9 cellular contexts compared by ENCODE assay signal in the genomic region with DNA sequence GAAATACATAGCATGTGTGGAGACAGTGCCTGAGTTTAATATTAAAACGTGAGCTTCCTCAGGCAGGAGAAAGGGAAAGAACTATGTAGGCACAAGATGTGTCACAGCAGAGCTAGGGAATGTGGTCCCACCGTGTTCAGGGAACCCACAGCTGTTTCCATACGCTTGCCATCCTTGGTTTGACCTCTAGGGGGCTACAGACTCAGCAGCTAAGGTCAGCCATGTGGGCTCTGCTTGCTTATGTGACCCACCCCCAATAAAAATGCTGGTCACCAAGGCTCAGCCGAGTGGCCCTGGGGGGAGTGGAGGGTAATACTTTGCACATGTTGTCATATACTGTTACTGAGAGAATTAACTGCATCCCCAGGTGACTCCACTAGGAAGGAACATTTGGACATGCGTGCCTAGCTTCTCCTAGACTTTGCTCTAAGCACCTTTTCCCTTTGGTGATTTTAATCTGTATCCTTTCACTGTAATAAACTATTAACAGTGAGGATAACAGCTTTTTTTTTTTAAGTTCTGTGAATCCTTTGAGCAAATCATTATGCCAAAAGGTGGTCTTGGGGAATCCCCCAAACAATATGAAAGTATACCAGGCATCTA. TPM values are rescaled to one million over a fixed set of nuclear protein-coding genes. Genes with fewer than 3 reads are reported as not detected.
A peak's percentile ranks its signal among the peaks of the same experiment; 100 is the strongest.
DNase-seq lines count a peak whose midpoint lies in the region; ATAC-seq, FAIRE-seq and TF ChIP-seq lines count a peak whose summit lies in the region.
"Had no signal": no experiment of that assay in that cellular context is flagged by ENCODE, and none has a peak within 500 bp of the region (broad histone marks: within the 10 kb centered on the region; RNA-seq: fewer than 3 reads in every experiment).

No MANE protein-coding gene starts in this region.

- H3K4me1 ChIP-seq in HCT116 (ENCODE audit: control insufficient read depth in 1 of 2, insufficient read depth in 2 of 2, low read length in 2 of 2) (peaks cover 4 to 18% of the 10 kb centered on the region in 2 experiments), K562 (replicated peaks in 1 of 2; ENCODE audit: control insufficient read depth in 2 of 2, insufficient read depth in 2 of 2, low read length in 2 of 2) (peaks cover 3 to 6% of the 10 kb centered on the region in 2 experiments; a peak in 4 of 5 replicates)

- no peak overlapping the region for H3K4me2 ChIP-seq in HCT116 (ENCODE audit: low read length)
- no peak overlapping the region for H3K4me2 ChIP-seq in K562 (ENCODE audit: insufficient read depth, low read length)

- no peaks in the 10 kb centered on the region for H3K9me2 ChIP-seq in HCT116 (ENCODE audit: insufficient read depth)

- H3K79me2 ChIP-seq in HCT116 (ENCODE audit: insufficient read depth, low read length) = peaks cover 22% of the 10 kb centered on the region
- peaks cover 18% of the 10 kb centered on the region for H3K79me2 ChIP-seq in K562 (ENCODE audit: control insufficient read depth, insufficient read depth, low read length)

- H3K9ac ChIP-seq in HCT116 (ENCODE audit: low read length) = no peak overlapping the region
- H3K9ac ChIP-seq in SK-N-MC (ENCODE audit: insufficient read length) = no peak overlapping the region
- peak overlapping the region in 1 of 2 experiments; percentile 8; a peak in 1 of 4 replicates for H3K9ac ChIP-seq in K562 (ENCODE audit: insufficient read depth in 1 of 2, low read depth in 2 of 2, low read length in 2 of 2)

- H2AFZ ChIP-seq in HCT116 (ENCODE audit: low read depth, low read length, poor library complexity, severe bottlenecking) (no peak overlapping the region), K562 (ENCODE audit: low read depth, low read length) (peak overlapping the region; percentile 7; the same call in 1 of the 2 replicates)

- no peak for TF ChIP-seq EP300 in K562 (IDR thresholded peaks at IDR 0.05; ENCODE audit: low read length)

- H3K4me3 ChIP-seq in HCT116 (replicated peaks in 1 of 2; ENCODE audit: low read depth in 1 of 2, low read length in 2 of 2) (no peak overlapping the region), SK-N-MC (no peak overlapping the region), K562 (no peak overlapping the region)

- H3K27ac ChIP-seq in HCT116 (ENCODE audit: low read depth, low read length) = no peak overlapping the region
- H3K27ac ChIP-seq in SK-N-MC = no peak overlapping the region
- no peak overlapping the region for H3K27ac ChIP-seq in K562 (ENCODE audit: extremely low read depth, low read depth, low read length)

- H3K27me3 ChIP-seq in HCT116 (ENCODE audit: insufficient read depth, low read length) = no peaks in the 10 kb centered on the region
- H3K27me3 ChIP-seq in K562 (ENCODE audit: control insufficient read depth in 2 of 2, insufficient read depth in 2 of 2, low read length in 2 of 2) = no peaks in the 10 kb centered on the region

- peak; percentile 21 for ATAC-seq in HCT116
- peak; percentile 53 for ATAC-seq in K562
- ATAC-seq in HG03565 (IDR thresholded peaks at IDR 0.05; ENCODE audit: unreplicated experiment) = no peak

- TF ChIP-seq CTCF in HCT116 (IDR thresholded peaks at IDR 0.05 in 2 of 3, conservative IDR thresholded peaks at IDR 0.05 in 1 of 3; ENCODE audit: borderline replicate concordance in 1 of 3, insufficient read depth in 1 of 3, low read depth in 2 of 3, low read length in 2 of 3) (peak; percentile 15 to 90 (median 85); a peak in 4 of 6 replicates), K562 (IDR thresholded peaks at IDR 0.05 in 2 of 3, conservative IDR thresholded peaks at IDR 0.05 in 1 of 3; ENCODE audit: insufficient read depth in 2 of 3, low read depth in 1 of 3, low read length in 3 of 3) (peak; percentile 71 to 91 (median 72))

- TF ChIP-seq RAD21 in HCT116 (IDR thresholded peaks at IDR 0.05; ENCODE audit: low read depth) (peak; percentile 23; the same call in 1 of the 2 replicates), K562 (CRISPR knock-in tag; conservative IDR thresholded peaks at IDR 0.05 in 1 of 2, IDR thresholded peaks at IDR 0.05 in 1 of 2) (peak in 1 of 2 experiments; percentile 59; a peak in 1 of 4 replicates)

- BruUV-seq in HCT116 (replicated peaks; lab: Mats Ljungman, UMichigan) (no TSS peak), K562 (replicated peaks; lab: Mats Ljungman, UMichigan) (no TSS peak)

- FAIRE-seq in K562 (lab: Jason Lieb, UNC) = no peak
- FAIRE-seq: A204.1 had no signal

- H4K20me1 ChIP-seq in HCT116 (ENCODE audit: insufficient read depth) (no peaks in the 10 kb centered on the region), K562 (replicated peaks; ENCODE audit: control insufficient read depth, insufficient read depth, low read length) (no peaks in the 10 kb centered on the region)

- in situ Hi-C loops in K562 (cut with MboI) = no loop called here

- DNase-seq in DMS 273 (lab: John Stamatoyannopoulos, UW; ENCODE audit: unreplicated experiment) (peak; percentile 71), DMS 273 treated with DMSO at 0.1 percent for 48 hours (lab: John Stamatoyannopoulos, UW) (no peak), HCT116 (ENCODE audit: low read depth, low spot score) (peak; percentile 54), SK-N-MC (ENCODE audit: low read depth, low spot score) (peak; percentile 12), K562 (ENCODE audit: extremely low read depth in 1 of 4, low spot score in 3 of 4) (peak; percentile 68 to 80 (median 72)), kidney glomerular epithelial cell (lab: John Stamatoyannopoulos, UW) (peak; percentile 12)
- DNase-seq in stimulated activated CD8-positive, alpha-beta memory T cell treated with anti-CD3 and anti-CD28 coated beads, Interleukin-4, amount 100 ng/mL, for 48 hours = peak; percentile 76

- CTCF ChIA-PET in HCT116 (lab: Charles Lee) = interaction anchor here (1.0 to 2.2 kb wide), 8 partner anchors 12 to 431 kb away, joined by 3 to 6 read pairs (median 5); no protein-coding TSS in a partner anchor
- CTCF ChIA-PET in K562 (lab: Yijun Ruan, JAX; ENCODE audit: low intra/inter-chr PET ratio) = no interaction called here

- intact Hi-C loops in HCT116 (cut with micrococcal nuclease) = loop anchor here (5.0 kb wide), 1 partner anchor 431 kb away; no protein-coding TSS in a partner anchor
- intact Hi-C loops in K562 (cut with micrococcal nuclease) = loop anchor here (5.0 kb wide), 1 partner anchor 46 kb away; no protein-coding TSS in a partner anchor

- H3K36me3 ChIP-seq in HCT116 (ENCODE audit: control insufficient read depth in 1 of 2, insufficient read depth in 2 of 2, low read length in 2 of 2) (peaks cover 24 to 33% of the 10 kb centered on the region in 2 experiments; a peak in 3 of 4 replicates), SK-N-MC (ENCODE audit: insufficient read depth, low read length) (peaks cover 35% of the 10 kb centered on the region), K562 (ENCODE audit: control insufficient read depth, insufficient read depth, low read length) (peaks cover 46% of the 10 kb centered on the region; the same call in 2 of the 3 replicates)

- WGBS in K562 (ENCODE audit: insufficient coverage, low coverage, missing lambda C conversion rate) = 25% methylated on average over 5 of the region's 5 CpGs

- no peaks in the 10 kb centered on the region for H3K9me3 ChIP-seq in HCT116 (ENCODE audit: control insufficient read depth in 1 of 2, insufficient read depth in 1 of 2, low read depth in 1 of 2, low read length in 2 of 2)
- no peaks in the 10 kb centered on the region for H3K9me3 ChIP-seq in SK-N-MC (ENCODE audit: low read depth, low read length)
- no peaks in the 10 kb centered on the region for H3K9me3 ChIP-seq in K562 (replicated peaks; ENCODE audit: control insufficient read depth, insufficient read depth, low read depth, low read length)

- TF ChIP-seq POLR2A in HCT116 (IDR thresholded peaks at IDR 0.05; ENCODE audit: borderline replicate concordance, extremely low read depth, insufficient read depth, insufficient read length) (no peak), K562 (conservative IDR thresholded peaks at IDR 0.05) (no peak)

- POLR2A ChIA-PET in HCT116 (lab: Charles Lee) = no interaction called here
- POLR2A ChIA-PET in K562 (lab: Yijun Ruan, JAX) = interaction anchor here (0.9 to 1.7 kb wide), 4 partner anchors 9 to 14 kb away, joined by 3 to 6 read pairs (median 4); no protein-coding TSS in a partner anchor

- H3K9me1 ChIP-seq in K562 (ENCODE audit: control insufficient read depth, insufficient read depth, low read length) = no peaks in the 10 kb centered on the region

- RAD21 ChIA-PET in HCT116 (lab: Charles Lee; ENCODE audit: low non-redundant PET in 1 of 2, low total read pairs in 2 of 2, uncharacterized antibody in 2 of 2, unreplicated experiment in 2 of 2) = interaction anchor here in 1 of 2 experiments (1.2 kb wide), 1 partner anchor 37 kb away, joined by 3 read pairs; no protein-coding TSS in a partner anchor

RNA-seq across cellular contexts. Expression of a gene that starts 3.3 kb away (rescaled TPM):
- total RNA-seq in HCT116 (2021; ENCODE audit: unreplicated experiment) = 17.9 TPM
- 8.3 and 12.8 TPM in 2 replicates for polyA plus RNA-seq in HCT116 (2012)
- total RNA-seq in K562 (2011; cell fraction: chromatin; rRNA removed; ENCODE audit: low replicate concordance) = 37.1 and 100 TPM in 2 replicates
- total RNA-seq in K562 (2011; cell fraction: nucleolus; rRNA removed) = 20.7 and 22.5 TPM in 2 replicates
- total RNA-seq in K562 (2011; cell fraction: nucleoplasm; rRNA removed) = 28.2 and 34.5 TPM in 2 replicates
- 25.2 and 33.9 TPM in 2 replicates for total RNA-seq in K562 (2014; rRNA removed)
- 24.9 and 27.4 TPM in 2 replicates for total RNA-seq in K562 (2014; rRNA removed; fragmentation: Illumina TruSeq; extraction: Trizol)
- total RNA-seq in K562 (2015; rRNA removed; fragmentation: Illumina TruSeq; extraction: Trizol) = 28.0 and 28.5 TPM in 2 replicates
- total RNA-seq in K562 (2021) = 16.1 and 18.9 TPM in 2 replicates
- 20.9 and 25.1 TPM in 2 replicates for polyA plus RNA-seq in K562 (2011; rRNA removed)
- polyA plus RNA-seq in K562 (2011; cell fraction: cytosol; rRNA removed) = 6.8 and 10.8 TPM in 2 replicates
- polyA plus RNA-seq in K562 (2011; cell fraction: nucleus; rRNA removed) = 15.5 and 17.8 TPM in 2 replicates
- 10.5 and 11.3 TPM in 2 replicates for polyA plus RNA-seq in K562 (2012)
- polyA plus RNA-seq in K562 (2014; fragmentation: Illumina TruSeq; extraction: Trizol) = 22.6 and 23.2 TPM in 2 replicates
- 1 to 10 TPM; 5.8 to 7.7 TPM for polyA plus RNA-seq in K562 (2014; fragmentation: Nextera tagmentation; extraction: Ambion mirVana)
- polyA plus RNA-seq in K562 (2014; rRNA removed) = 22.7 and 25.5 TPM in 2 replicates
- 37.4 and 38.4 TPM in 2 replicates for polyA minus RNA-seq in K562 (2011; rRNA and poly(A)+ RNA removed)
- 10.6 and 12.0 TPM in 2 replicates for polyA minus RNA-seq in K562 (2011; cell fraction: cytosol; rRNA and poly(A)+ RNA removed)
- polyA minus RNA-seq in K562 (2011; cell fraction: nucleus; rRNA and poly(A)+ RNA removed) = 12.1 and 23.0 TPM in 2 replicates

RNA-seq across cellular contexts. Expression of a gene that starts 55.9 kb away (rescaled TPM):
- total RNA-seq in HCT116 (2021; ENCODE audit: unreplicated experiment) (143 TPM), K562 (2014; rRNA removed) (32.1 and 46.2 TPM in 2 replicates), K562 (2014; rRNA removed; fragmentation: Illumina TruSeq; extraction: Trizol) (24.0 and 27.4 TPM in 2 replicates), K562 (2015; rRNA removed; fragmentation: Illumina TruSeq; extraction: Trizol) (27.0 and 31.4 TPM in 2 replicates), K562 (2021) (58.1 and 59.8 TPM in 2 replicates)
- 111 and 117 TPM in 2 replicates for polyA plus RNA-seq in HCT116 (2012)
- total RNA-seq in K562 (2011; cell fraction: chromatin; rRNA removed; ENCODE audit: low replicate concordance) = 71.4 and 94.0 TPM in 2 replicates
- total RNA-seq in K562 (2011; cell fraction: nucleolus; rRNA removed) = 39.1 and 52.5 TPM in 2 replicates
- 51.9 and 52.3 TPM in 2 replicates for total RNA-seq in K562 (2011; cell fraction: nucleoplasm; rRNA removed)
- polyA plus RNA-seq in K562 (2011; rRNA removed) (42.7 and 45.8 TPM in 2 replicates), K562 (2014; fragmentation: Illumina TruSeq; extraction: Trizol) (28.3 and 31.8 TPM in 2 replicates), K562 (2014; fragmentation: Nextera tagmentation; extraction: Ambion mirVana) (1 to 10 TPM; 3.8 to 6.6 TPM), K562 (2014; rRNA removed) (28.0 and 31.2 TPM in 2 replicates)
- 56.3 and 68.6 TPM in 2 replicates for polyA plus RNA-seq in K562 (2011; cell fraction: cytosol; rRNA removed)
- polyA plus RNA-seq in K562 (2011; cell fraction: nucleus; rRNA removed) = 78.3 and 80.7 TPM in 2 replicates
- polyA plus RNA-seq in K562 (2012) = 32.8 and 39.6 TPM in 2 replicates
- polyA minus RNA-seq in K562 (2011; rRNA and poly(A)+ RNA removed) = 76.4 and 89.0 TPM in 2 replicates
- polyA minus RNA-seq in K562 (2011; cell fraction: cytosol; rRNA and poly(A)+ RNA removed) = 20.4 and 23.9 TPM in 2 replicates
- polyA minus RNA-seq in K562 (2011; cell fraction: nucleus; rRNA and poly(A)+ RNA removed) = 20.5 and 32.2 TPM in 2 replicates
